ENCODE assay signal across 25 cellular contexts in genomic region chr11:76269661-76270322, GRCh38.
DNase-seq lines count a peak whose midpoint lies in the region; ATAC-seq, FAIRE-seq and TF ChIP-seq lines count a peak whose summit lies in the region.
"Had no signal": no experiment of that assay in that cellular context is flagged by ENCODE, and none has a peak within 500 bp of the region (broad histone marks: within the 10 kb centered on the region; RNA-seq: fewer than 3 reads in every experiment).

No MANE protein-coding gene starts in this region.

- no peaks in the 10 kb centered on the region for H3K4me1 Mint-ChIP-seq in activated CD4-positive, alpha-beta T cell treated with anti-CD3 and anti-CD28 coated beads, Interleukin-2, amount 10 ng/mL, durations not matched to agents 24 days and 14 days
- no peaks in the 10 kb centered on the region for H3K4me1 Mint-ChIP-seq in H9

- H3K4me2 ChIP-seq in H1 (ENCODE audit: insufficient read depth in 1 of 2, low read depth in 2 of 2, low read length in 2 of 2) (no peak overlapping the region), H9 (ENCODE audit: insufficient read depth, insufficient read length, low read length) (no peak overlapping the region)

- H4K5ac ChIP-seq in H1 (ENCODE audit: insufficient read length, low read depth, low read length) (no peak overlapping the region), H9 (ENCODE audit: insufficient read length, low read depth, low read length) (no peak overlapping the region)

- H2AK5ac ChIP-seq in H1 (ENCODE audit: low read depth, low read length) (no peak overlapping the region), H9 (ENCODE audit: insufficient read length, low read length) (no peak overlapping the region)

- H4K8ac ChIP-seq in H1 (ENCODE audit: extremely low read depth, insufficient read depth, low read length) (peak overlapping the region; percentile 11; the same call in 1 of the 2 replicates), H9 (replicated peaks; ENCODE audit: insufficient read length, low read depth, low read length) (no peak overlapping the region)

- no peaks in the 10 kb centered on the region for H3K4me1 ChIP-seq in H1 (replicated peaks in 1 of 4; ENCODE audit: control insufficient read depth in 3 of 4, insufficient read depth in 4 of 4, low read length in 3 of 4)
- peaks cover 5 to 25% (median 13%) of the 10 kb centered on the region in 4 donors for H3K4me1 ChIP-seq in liver (ENCODE audit: control insufficient read depth in 4 of 4, insufficient read depth in 4 of 4, low read length in 3 of 4)
- peaks cover 32% of the 10 kb centered on the region for H3K4me1 ChIP-seq in suprapubic skin
- H3K4me1 ChIP-seq in H9 (ENCODE audit: insufficient read depth, low read length): no peaks in the 10 kb centered on the region
- H3K4me1 ChIP-seq: foreskin keratinocyte had no signal

- H2AFZ ChIP-seq in H1 (ENCODE audit: low read length): no peak overlapping the region
- H2AFZ ChIP-seq in H9 (ENCODE audit: low read length): no peak overlapping the region

- intact Hi-C loops in activated CD4-positive, alpha-beta T cell treated with anti-CD3 and anti-CD28 coated beads, Interleukin-2, amount 10 ng/mL, durations not matched to agents 24 days and 14 days (cut with micrococcal nuclease): no loop called here

- no peak for TF ChIP-seq CTCF in NB4 (IDR thresholded peaks at IDR 0.05; ENCODE audit: low read depth, low read length)
- no peak for TF ChIP-seq CTCF in H1 (IDR thresholded peaks at IDR 0.05; ENCODE audit: control extremely low read depth in 1 of 3, insufficient read depth in 1 of 3, low read depth in 1 of 3, low read length in 3 of 3)
- no peak for TF ChIP-seq CTCF in liver (IDR thresholded peaks at IDR 0.05; ENCODE audit: low read depth, low read length, missing input control)
- TF ChIP-seq CTCF in suprapubic skin (IDR thresholded peaks at IDR 0.05): no peak
- no peak for TF ChIP-seq CTCF in H9 (conservative IDR thresholded peaks at IDR 0.05)
- TF ChIP-seq CTCF in foreskin fibroblast (IDR thresholded peaks at IDR 0.05; ENCODE audit: low read depth, low read length): no peak

- ATAC-seq in GM19324 (IDR thresholded peaks at IDR 0.05; ENCODE audit: low FRiP score, unreplicated experiment): no peak
- ATAC-seq: activated T-cell treated with anti-CD3 and anti-CD28 coated beads, Interleukin-2, amount 50 U/mL, for 4 hours; foreskin keratinocyte; HCT116 had no signal

- H2BK12ac ChIP-seq in H1 (ENCODE audit: low read depth, low read length) (no peak overlapping the region), H9 (ENCODE audit: insufficient read length, low read depth, low read length) (no peak overlapping the region)

- H3K79me2 ChIP-seq in H1 (ENCODE audit: control insufficient read depth in 1 of 2, insufficient read depth in 2 of 2, low read length in 2 of 2): no peaks in the 10 kb centered on the region
- no peaks in the 10 kb centered on the region for H3K79me2 ChIP-seq in H9 (ENCODE audit: insufficient read depth, low read length)

- H2BK120ac ChIP-seq in H1 (replicated peaks; ENCODE audit: low read depth, low read length) (no peak overlapping the region), H9 (ENCODE audit: low read depth, low read length, poor library complexity, severe bottlenecking) (no peak overlapping the region)

- no peak overlapping the region for H3K4me3 Mint-ChIP-seq in activated CD4-positive, alpha-beta T cell treated with anti-CD3 and anti-CD28 coated beads, Interleukin-2, amount 10 ng/mL, durations not matched to agents 24 days and 14 days
- H3K4me3 Mint-ChIP-seq in H9: no peak overlapping the region
- H3K4me3 Mint-ChIP-seq: activated T-cell treated with anti-CD3 and anti-CD28 coated beads, Interleukin-2, amount 50 U/mL, for 4 hours; CD4-positive, alpha-beta T cell had no signal

- H3K9me3 ChIP-seq in H1 (ENCODE audit: insufficient read depth in 2 of 2, low read depth in 1 of 2, low read length in 1 of 2) (peaks cover 0 to 5% of the 10 kb centered on the region in 2 experiments; a peak in 2 of 4 replicates), liver (ENCODE audit: control insufficient read depth in 4 of 4, low read length in 3 of 4) (peaks cover 2 to 12% (median 7%) of the 10 kb centered on the region in 4 donors), suprapubic skin (no peaks in the 10 kb centered on the region), H9 (ENCODE audit: control insufficient read depth, low read depth, low read length) (peaks cover 5% of the 10 kb centered on the region)

- TF ChIP-seq EP300 in H1 (IDR thresholded peaks at IDR 0.05; ENCODE audit: borderline replicate concordance in 1 of 2, low read depth in 2 of 2, low read length in 2 of 2) (no peak), suprapubic skin (IDR thresholded peaks at IDR 0.05) (no peak)

- H3T11ph ChIP-seq in H9 (ENCODE audit: low read length): no peak overlapping the region

- CTCF ChIA-PET in H1 (lab: Charles Lee; ENCODE audit: partially characterized antibody): interaction anchor here (0.8 to 3.4 kb wide), 14 partner anchors 7 to 150 kb away, joined by 3 to 18 read pairs (median 4); no protein-coding TSS in a partner anchor

- H3K23me2 ChIP-seq in H1 (ENCODE audit: low read depth, low read length): peaks cover 6% of the 10 kb centered on the region; the same call in 1 of the 2 replicates
- no peaks in the 10 kb centered on the region for H3K23me2 ChIP-seq in H9 (ENCODE audit: insufficient read length, low read depth, low read length, poor library complexity, severe bottlenecking)

- H2BK15ac ChIP-seq in H1 (ENCODE audit: low read length) (no peak overlapping the region), H9 (ENCODE audit: low read depth, low read length) (no peak overlapping the region)

- no peak overlapping the region for H2BK5ac ChIP-seq in H1 (ENCODE audit: low read depth, low read length)
- no peak overlapping the region for H2BK5ac ChIP-seq in H9 (ENCODE audit: insufficient read length, low read length)

- no peak overlapping the region for H2BK20ac ChIP-seq in H1 (ENCODE audit: low read length)
- no peak overlapping the region for H2BK20ac ChIP-seq in H9 (ENCODE audit: low read depth, low read length, poor library complexity, severe bottlenecking)

- H3K4ac ChIP-seq in H1 (replicated peaks; ENCODE audit: insufficient read length, low read depth, low read length) (no peak overlapping the region), H9 (ENCODE audit: low read depth, low read length) (no peak overlapping the region)

- H3K23ac ChIP-seq in H1 (ENCODE audit: insufficient read length): no peak overlapping the region
- H3K23ac ChIP-seq in H9 (ENCODE audit: insufficient read length, low read depth, low read length): no peak overlapping the region

- H3K4me3 ChIP-seq in NB4 (ENCODE audit: low read depth, low read length): no peak overlapping the region
- H3K4me3 ChIP-seq in H1 (ENCODE audit: extremely low read depth in 1 of 4, insufficient read depth in 2 of 4, low read depth in 3 of 4, low read length in 4 of 4): no peak overlapping the region
- H3K4me3 ChIP-seq in liver (ENCODE audit: low read depth in 1 of 3, low read length in 3 of 3): no peak overlapping the region
- no peak overlapping the region for H3K4me3 ChIP-seq in suprapubic skin
- H3K4me3 ChIP-seq in foreskin fibroblast (ENCODE audit: low read depth in 1 of 2, low read length in 2 of 2): no peak overlapping the region

- no peak overlapping the region for H3K18ac ChIP-seq in H1 (ENCODE audit: extremely low read depth, low read length)
- no peak overlapping the region for H3K18ac ChIP-seq in H9 (ENCODE audit: insufficient read length, low read depth, low read length)

- H3K27me3 ChIP-seq in H1 (replicated peaks in 1 of 4; ENCODE audit: control insufficient read depth in 3 of 4, extremely low read depth in 1 of 4, insufficient read depth in 3 of 4, low read length in 3 of 4): no peaks in the 10 kb centered on the region; a peak in 1 of 7 replicates
- no peaks in the 10 kb centered on the region for H3K27me3 ChIP-seq in liver (ENCODE audit: control insufficient read depth in 4 of 4, insufficient read depth in 4 of 4, low read length in 3 of 4)
- H3K27me3 ChIP-seq in suprapubic skin: no peaks in the 10 kb centered on the region
- no peaks in the 10 kb centered on the region for H3K27me3 ChIP-seq in H9 (ENCODE audit: insufficient read depth, low read length)

- no peak overlapping the region for H3K9ac ChIP-seq in H1 (replicated peaks in 1 of 4; ENCODE audit: extremely low read depth in 1 of 4, low read depth in 3 of 4, low read length in 3 of 4)
- no peak overlapping the region for H3K9ac ChIP-seq in liver (ENCODE audit: low read depth in 1 of 2, low read length in 2 of 2)
- H3K9ac ChIP-seq in H9 (ENCODE audit: extremely low read depth, insufficient read length, low read length): no peak overlapping the region

- DNase-seq in NB4 (ENCODE audit: low read depth) (peak; percentile 17), H1 (ENCODE audit: low read depth in 1 of 2, low spot score in 2 of 2) (no peak), suprapubic skin (ENCODE audit: low spot score in 2 of 2) (no peak), H9 (no peak), foreskin fibroblast (no peak)
- no peak for DNase-seq in activated CD4-positive, alpha-beta T cell treated with anti-CD3 and anti-CD28 coated beads, Interleukin-2, amount 10 ng/mL, durations not matched to agents 24 days and 14 days
- DNase-seq: activated CD4-positive, CD25-positive, alpha-beta regulatory T cell treated with anti-CD3 and anti-CD28 coated beads, Interleukin-2, amount 50 U/mL, for 72 hours; activated naive CD4-positive, alpha-beta T cell; activated T-cell treated with anti-CD3 and anti-CD28 coated beads, Interleukin-2, amount 50 U/mL, for 4 hours; anterior cingulate cortex; CD4-positive, alpha-beta T cell; DMS 273 treated with DMSO at 0.1 percent for 48 hours; KG1; NCI-H187; NCI-H2227 treated with DMSO at 0.1 percent for 48 hours; OCI-M1; SHP77; stimulated activated CD4-positive, alpha-beta T cell treated with anti-CD3 and anti-CD28 coated beads, Interleukin-15, amount 100 ng/mL, for 24 hours; stimulated activated CD8-positive, alpha-beta memory T cell treated with anti-CD3 and anti-CD28 coated beads, Interleukin-4, amount 100 ng/mL, for 48 hours had no signal

- POLR2A ChIA-PET in H1 (lab: Charles Lee; ENCODE audit: partially characterized antibody): interaction anchor here (0.7 to 1.4 kb wide), 4 partner anchors 15 to 35 kb away, joined by 3 to 4 read pairs (median 3); no protein-coding TSS in a partner anchor

- TF ChIP-seq RAD21 in H1 (IDR thresholded peaks at IDR 0.05 in 1 of 2, conservative IDR thresholded peaks at IDR 0.05 in 1 of 2; ENCODE audit: low read depth in 2 of 2, low read length in 2 of 2): no peak
- no peak for TF ChIP-seq RAD21 in liver (IDR thresholded peaks at IDR 0.05)

- no peaks in the 10 kb centered on the region for H3K36me3 ChIP-seq in H1 (ENCODE audit: control insufficient read depth in 2 of 4, insufficient read depth in 4 of 4, low read length in 3 of 4)
- no peaks in the 10 kb centered on the region for H3K36me3 ChIP-seq in liver (ENCODE audit: control insufficient read depth in 4 of 4, insufficient read depth in 3 of 4, low read depth in 1 of 4, low read length in 3 of 4)
- H3K36me3 ChIP-seq in suprapubic skin: no peaks in the 10 kb centered on the region

- H3K27ac ChIP-seq in H1 (ENCODE audit: low read depth, low read length): no peak overlapping the region
- H3K27ac ChIP-seq in liver (ENCODE audit: low read depth in 1 of 2, low read length in 2 of 2): peak overlapping the region; percentile 71 to 79
- H3K27ac ChIP-seq in suprapubic skin: peak overlapping the region; percentile 83
- no peak overlapping the region for H3K27ac ChIP-seq in H9 (ENCODE audit: insufficient read length, low read depth, low read length)
- H3K27ac ChIP-seq: foreskin keratinocyte had no signal

- H3K27me3 Mint-ChIP-seq in activated CD4-positive, alpha-beta T cell treated with anti-CD3 and anti-CD28 coated beads, Interleukin-2, amount 10 ng/mL, durations not matched to agents 24 days and 14 days: peaks cover 3% of the 10 kb centered on the region
- peaks cover 10% of the 10 kb centered on the region for H3K27me3 Mint-ChIP-seq in H9 (ENCODE audit: low read depth)

- H4K20me1 ChIP-seq in H1 (replicated peaks in 1 of 2; ENCODE audit: control insufficient read depth in 1 of 2, insufficient read depth in 2 of 2, low read length in 2 of 2) (no peaks in the 10 kb centered on the region), H9 (ENCODE audit: control insufficient read depth, insufficient read depth, insufficient read length) (no peaks in the 10 kb centered on the region)

- H3K14ac ChIP-seq in H1 (ENCODE audit: insufficient read length) (no peak overlapping the region), H9 (ENCODE audit: insufficient read depth, low read length) (no peak overlapping the region)

- no peak for FAIRE-seq in H1 (lab: Jason Lieb, UNC)
- FAIRE-seq: G401.6, islet of Langerhans had no signal

- H3K79me1 ChIP-seq in H1 (ENCODE audit: low read depth, low read length) (no peaks in the 10 kb centered on the region), H9 (ENCODE audit: insufficient read depth, low read depth, low read length, poor library complexity, severe bottlenecking) (no peaks in the 10 kb centered on the region)

- H3K27ac Mint-ChIP-seq in activated CD4-positive, alpha-beta T cell treated with anti-CD3 and anti-CD28 coated beads, Interleukin-2, amount 10 ng/mL, durations not matched to agents 24 days and 14 days: no peak overlapping the region
- peak overlapping the region in 1 of 3 experiments; percentile 70; a peak in 1 of 7 replicates for H3K27ac Mint-ChIP-seq in H9
- H3K27ac Mint-ChIP-seq: CD4-positive, alpha-beta T cell had no signal

- TF ChIP-seq POLR2A in NB4 (IDR thresholded peaks at IDR 0.05; ENCODE audit: extremely low read depth, insufficient read length): no peak
- no peak for TF ChIP-seq POLR2A in H1 (IDR thresholded peaks at IDR 0.05; ENCODE audit: control extremely low read depth in 1 of 2, low read depth in 2 of 2, low read length in 2 of 2)
- TF ChIP-seq POLR2A in suprapubic skin (IDR thresholded peaks at IDR 0.05): no peak

- H3K36me3 Mint-ChIP-seq in activated CD4-positive, alpha-beta T cell treated with anti-CD3 and anti-CD28 coated beads, Interleukin-2, amount 10 ng/mL, durations not matched to agents 24 days and 14 days (ENCODE audit: low read depth): no peaks in the 10 kb centered on the region
- H3K36me3 Mint-ChIP-seq in H9 (ENCODE audit: insufficient read depth in 1 of 3, low read depth in 3 of 3): peaks cover 0 to 6% (median 0%) of the 10 kb centered on the region in 3 experiments; a peak in 1 of 7 replicates

- peaks cover 5% of the 10 kb centered on the region for H3K9me3 Mint-ChIP-seq in activated CD4-positive, alpha-beta T cell treated with anti-CD3 and anti-CD28 coated beads, Interleukin-2, amount 10 ng/mL, durations not matched to agents 24 days and 14 days
- H3K9me3 Mint-ChIP-seq in H9: peaks cover 3 to 9% of the 10 kb centered on the region in 2 experiments; a peak in 3 of 5 replicates
- H3K9me3 Mint-ChIP-seq: activated T-cell treated with anti-CD3 and anti-CD28 coated beads, Interleukin-2, amount 50 U/mL, for 4 hours; CD4-positive, alpha-beta T cell had no signal

- H4K91ac ChIP-seq in H1 (replicated peaks; ENCODE audit: insufficient read length, low read length) (no peak overlapping the region), H9 (ENCODE audit: insufficient read length, low read depth, low read length) (no peak overlapping the region)

- WGBS in H1 (ENCODE audit: extremely low coverage in 1 of 2, insufficient coverage in 1 of 2, insufficient read length in 1 of 2, insufficient replicate concordance in 2 of 2, low coverage in 1 of 2, low lambda C conversion rate in 2 of 2, missing lambda C conversion rate in 1 of 2), 2 experiments: 87% methylated on average over 12 of the region's 15 CpGs; no CpG with 5 or more reads in 1 of the 2 experiments
- 78% methylated on average over 15 of the region's 15 CpGs for WGBS in liver
- 70% methylated on average over 15 of the region's 15 CpGs for WGBS in suprapubic skin
- no CpG with 5 or more reads among the region's 15 CpGs for WGBS in H9 (ENCODE audit: extremely low coverage, insufficient read length, low lambda C conversion rate)

- no peak overlapping the region for H3K56ac ChIP-seq in H1 (replicated peaks; ENCODE audit: insufficient read length, low read depth, low read length)
- H3K56ac ChIP-seq in H9 (ENCODE audit: insufficient read length, low read depth, low read length): no peak overlapping the region

Comparison
In these comparisons a context has a peak if more than half of its experiments do, and no peak if none do; other contexts are left out.
1. H3K27ac ChIP-seq: peak in liver (2 of 2) and suprapubic skin (single experiment); none in H1 (single experiment) and H9 (single experiment).